In genomic region chr16:29974291-29975133, GRCh38 we compare ENCODE assay signal across 1 cellular context.
TF ChIP-seq lines count a peak whose summit lies in the region.

No MANE protein-coding gene starts in this region.

TF ChIP-seq in K562, 482 proteins besides CTCF, POLR2A, EP300 and RAD21 (continued from another document):
- TF ChIP-seq ZNF395 (CRISPR knock-in tag; IDR thresholded peaks at IDR 0.05) (0 out of 2 replicates have a peak, but pooled peaks have one; percentile 6), ZNF583 (CRISPR knock-in tag; IDR thresholded peaks at IDR 0.05) (no peak), HINFP (tag; conservative IDR thresholded peaks at IDR 0.05; ENCODE audit: low read depth) (no peak), MYBL2 (IDR thresholded peaks at IDR 0.05; ENCODE audit: low read depth) (no peak), MYBL2 (CRISPR knock-in tag; IDR thresholded peaks at IDR 0.05; ENCODE audit: borderline replicate concordance) (no peak), ZKSCAN1 (IDR thresholded peaks at IDR 0.05; ENCODE audit: low read depth, low read length) (no peak), BACH1 (tag; IDR thresholded peaks at IDR 0.05) (no peak), HBP1 (CRISPR knock-in tag; IDR thresholded peaks at IDR 0.05) (no peak), ZNF12 (CRISPR knock-in tag; IDR thresholded peaks at IDR 0.05) (no peak), ZBTB7A (IDR thresholded peaks at IDR 0.05; ENCODE audit: borderline replicate concordance, control insufficient read depth, low read depth, low read length) (peak; percentile 79; the same call in 1 of the 2 replicates), ZNF133 (CRISPR knock-in tag; IDR thresholded peaks at IDR 0.05) (no peak), MYC (IDR thresholded peaks at IDR 0.05; ENCODE audit: low read depth, low read length) (no peak), MYC (CRISPR knock-in tag; IDR thresholded peaks at IDR 0.05; ENCODE audit: borderline replicate concordance, low read depth) (no peak), ZNF263 (CRISPR knock-in tag; IDR thresholded peaks at IDR 0.05; ENCODE audit: borderline replicate concordance) (no peak), GABPB1 (CRISPR knock-in tag; IDR thresholded peaks at IDR 0.05) (no peak), SAFB2 (IDR thresholded peaks at IDR 0.05; ENCODE audit: borderline replicate concordance, low read depth, low read length, severe bottlenecking) (no peak), USF2 (CRISPR knock-in tag; IDR thresholded peaks at IDR 0.05) (no peak), MAFK (IDR thresholded peaks at IDR 0.05; ENCODE audit: low read length) (no peak), SRSF9 (IDR thresholded peaks at IDR 0.05; ENCODE audit: borderline replicate concordance, low read depth, low read length) (no peak), IRF2 (CRISPR knock-in tag; IDR thresholded peaks at IDR 0.05) (no peak), NCOA6 (IDR thresholded peaks at IDR 0.05) (no peak), ZFP30 (CRISPR knock-in tag; IDR thresholded peaks at IDR 0.05; ENCODE audit: borderline replicate concordance) (no peak), ZBTB26 (CRISPR knock-in tag; IDR thresholded peaks at IDR 0.05) (no peak), NR4A1 (CRISPR knock-in tag; IDR thresholded peaks at IDR 0.05) (no peak), NR4A1 (tag; IDR thresholded peaks at IDR 0.05) (no peak), BCL6 (CRISPR knock-in tag; IDR thresholded peaks at IDR 0.05) (no peak), ZNF23 (CRISPR knock-in tag; IDR thresholded peaks at IDR 0.05) (no peak), ATF4 (CRISPR knock-in tag; IDR thresholded peaks at IDR 0.05) (no peak), ELK3 (CRISPR knock-in tag; IDR thresholded peaks at IDR 0.05) (no peak), TCF7 (IDR thresholded peaks at IDR 0.05; ENCODE audit: borderline replicate concordance) (no peak), ZNF707 (CRISPR knock-in tag; conservative IDR thresholded peaks at IDR 0.05) (no peak), ZNF507 (tag; conservative IDR thresholded peaks at IDR 0.05) (no peak), RCOR1 (IDR thresholded peaks at IDR 0.05; ENCODE audit: borderline replicate concordance in 1 of 2, low read depth in 2 of 2, low read length in 2 of 2) (no peak), SIX5 (IDR thresholded peaks at IDR 0.05; ENCODE audit: borderline replicate concordance in 1 of 2, insufficient read depth in 1 of 2, low read depth in 1 of 2, low read length in 2 of 2) (no peak), KHSRP (IDR thresholded peaks at IDR 0.05) (no peak), PREB (CRISPR knock-in tag; IDR thresholded peaks at IDR 0.05) (no peak)
TF ChIP-seq in K562: peak in this region for 19.
